Comparison of ENCODE assay signal across 1 cellular context in the genomic region with DNA sequence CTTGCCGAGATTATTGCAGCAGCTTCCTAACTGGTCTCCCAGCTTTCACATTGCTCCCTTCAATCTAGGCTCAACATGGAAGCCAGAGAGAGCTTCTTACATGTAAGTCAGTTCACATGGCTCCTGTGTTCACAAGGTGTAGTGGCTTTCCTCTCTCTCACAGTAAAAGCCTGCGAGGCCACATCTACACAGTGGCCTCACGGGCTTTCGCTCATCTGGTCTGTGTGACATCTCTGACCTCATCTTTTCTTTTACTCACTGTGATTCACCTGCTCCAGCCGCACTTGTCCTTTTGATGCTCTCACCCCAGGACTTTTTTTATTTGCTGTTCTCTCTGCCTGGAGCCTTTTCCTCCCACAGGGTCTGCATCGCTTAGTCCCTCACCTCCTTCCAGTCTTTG.
TF ChIP-seq lines count a peak whose summit lies in the region.

No MANE protein-coding gene starts in this region.

TF ChIP-seq in GM23338, 12 proteins besides CTCF, POLR2A, EP300 and RAD21 (continued from another document):
- TF ChIP-seq, protein P1, sequence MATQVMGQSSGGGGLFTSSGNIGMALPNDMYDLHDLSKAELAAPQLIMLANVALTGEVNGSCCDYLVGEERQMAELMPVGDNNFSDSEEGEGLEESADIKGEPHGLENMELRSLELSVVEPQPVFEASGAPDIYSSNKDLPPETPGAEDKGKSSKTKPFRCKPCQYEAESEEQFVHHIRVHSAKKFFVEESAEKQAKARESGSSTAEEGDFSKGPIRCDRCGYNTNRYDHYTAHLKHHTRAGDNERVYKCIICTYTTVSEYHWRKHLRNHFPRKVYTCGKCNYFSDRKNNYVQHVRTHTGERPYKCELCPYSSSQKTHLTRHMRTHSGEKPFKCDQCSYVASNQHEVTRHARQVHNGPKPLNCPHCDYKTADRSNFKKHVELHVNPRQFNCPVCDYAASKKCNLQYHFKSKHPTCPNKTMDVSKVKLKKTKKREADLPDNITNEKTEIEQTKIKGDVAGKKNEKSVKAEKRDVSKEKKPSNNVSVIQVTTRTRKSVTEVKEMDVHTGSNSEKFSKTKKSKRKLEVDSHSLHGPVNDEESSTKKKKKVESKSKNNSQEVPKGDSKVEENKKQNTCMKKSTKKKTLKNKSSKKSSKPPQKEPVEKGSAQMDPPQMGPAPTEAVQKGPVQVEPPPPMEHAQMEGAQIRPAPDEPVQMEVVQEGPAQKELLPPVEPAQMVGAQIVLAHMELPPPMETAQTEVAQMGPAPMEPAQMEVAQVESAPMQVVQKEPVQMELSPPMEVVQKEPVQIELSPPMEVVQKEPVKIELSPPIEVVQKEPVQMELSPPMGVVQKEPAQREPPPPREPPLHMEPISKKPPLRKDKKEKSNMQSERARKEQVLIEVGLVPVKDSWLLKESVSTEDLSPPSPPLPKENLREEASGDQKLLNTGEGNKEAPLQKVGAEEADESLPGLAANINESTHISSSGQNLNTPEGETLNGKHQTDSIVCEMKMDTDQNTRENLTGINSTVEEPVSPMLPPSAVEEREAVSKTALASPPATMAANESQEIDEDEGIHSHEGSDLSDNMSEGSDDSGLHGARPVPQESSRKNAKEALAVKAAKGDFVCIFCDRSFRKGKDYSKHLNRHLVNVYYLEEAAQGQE (IDR thresholded peaks at IDR 0.05; ENCODE audit: unreplicated experiment), result no peak
- TF ChIP-seq CREB1 (CRISPR knock-in tag; IDR thresholded peaks at IDR 0.05; ENCODE audit: low read depth) (no peak), POLR2AphosphoS5 (IDR thresholded peaks at IDR 0.05; ENCODE audit: low read depth) (no peak), ZNF114 (CRISPR knock-in tag; IDR thresholded peaks at IDR 0.05) (no peak), STAT1 (IDR thresholded peaks at IDR 0.05; ENCODE audit: unreplicated experiment) (no peak)
